18 cellular contexts compared by ENCODE assay signal in the genomic region with DNA sequence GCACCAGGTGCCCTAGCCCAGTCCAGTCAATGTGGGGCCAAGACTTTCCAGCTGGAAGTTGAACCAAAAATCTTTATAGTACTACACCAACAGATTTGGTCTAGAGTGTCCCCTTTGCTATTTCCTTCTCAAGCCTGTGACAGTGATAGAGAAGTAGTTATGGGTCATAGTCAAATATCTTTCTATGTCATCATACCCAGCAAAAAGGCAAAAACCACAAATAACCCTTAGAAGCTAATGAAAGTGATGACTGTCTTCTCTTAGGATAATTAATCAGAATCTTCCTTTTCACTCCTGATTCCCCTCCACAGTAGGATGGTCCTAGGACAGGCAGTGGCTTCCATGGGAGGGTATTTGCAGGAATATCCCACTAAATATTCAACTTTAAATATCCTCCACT.
DNase-seq lines count a peak whose midpoint lies in the region; ATAC-seq and TF ChIP-seq lines count a peak whose summit lies in the region.
"Had no signal": no experiment of that assay in that cellular context is flagged by ENCODE, and none has a peak within 500 bp of the region (broad histone marks: within the 10 kb centered on the region; RNA-seq: fewer than 3 reads in every experiment).

No MANE protein-coding gene starts in this region.

- BruUV-seq in IMR-90 (replicated peaks; lab: Mats Ljungman, UMichigan) (no TSS peak), Caco-2 (replicated peaks; lab: Mats Ljungman, UMichigan) (no TSS peak)

- ATAC-seq in IMR-90 (ENCODE audit: low read depth) (peak; percentile 50; the same call in 1 of the 2 replicates), GM19023 (IDR thresholded peaks at IDR 0.05; ENCODE audit: unreplicated experiment) (no peak)
- ATAC-seq in naive thymus-derived CD8-positive, alpha-beta T cell = no peak
- ATAC-seq: GM12878, HepG2 had no signal

- H3K9me3 Mint-ChIP-seq in osteocyte (ENCODE audit: unreplicated experiment) (no peaks in the 10 kb centered on the region), Caco-2 (ENCODE audit: unreplicated experiment) (no peaks in the 10 kb centered on the region)
- peaks cover 0 to 10% (median 2%) of the 10 kb centered on the region in 9 donors for H3K9me3 Mint-ChIP-seq in naive thymus-derived CD8-positive, alpha-beta T cell

- H3K79me1 ChIP-seq in IMR-90 (ENCODE audit: low read depth in 1 of 2, low read length in 2 of 2) = 0 out of 4 replicates have a peak, but pooled peaks cover 2 to 6% of the 10 kb centered on the region in 2 experiments

- H4K8ac ChIP-seq in IMR-90 (ENCODE audit: low read depth in 2 of 2, low read length in 2 of 2) = no peak overlapping the region; a peak in 1 of 4 replicates

- DNase-seq in IMR-90 (no peak), dorsolateral prefrontal cortex (no peak), osteocyte (ENCODE audit: extremely low spot score, unreplicated experiment) (no peak), Caco-2 (no peak)
- no peak for DNase-seq in activated CD8-positive, alpha-beta memory T cell treated with anti-CD3 and anti-CD28 coated beads for 24 hours
- DNase-seq in naive thymus-derived CD8-positive, alpha-beta T cell = no peak
- DNase-seq: CD4-positive, alpha-beta T cell; DMS79; H7; NCI-H1048; NCI-H2081; NCI-H510A had no signal

- H3K36me3 Mint-ChIP-seq in osteocyte (ENCODE audit: unreplicated experiment) (peaks cover 6% of the 10 kb centered on the region), Caco-2 (ENCODE audit: insufficient read depth, unreplicated experiment) (no peaks in the 10 kb centered on the region)
- H3K36me3 Mint-ChIP-seq in naive thymus-derived CD8-positive, alpha-beta T cell = no peaks in the 10 kb centered on the region

- H2BK120ac ChIP-seq in IMR-90 (ENCODE audit: low read depth, low read length) = no peak overlapping the region

- H3K4me3 Mint-ChIP-seq in osteocyte (ENCODE audit: unreplicated experiment) (no peak overlapping the region), Caco-2 (ENCODE audit: unreplicated experiment) (no peak overlapping the region)
- no peak overlapping the region for H3K4me3 Mint-ChIP-seq in naive thymus-derived CD8-positive, alpha-beta T cell
- H3K4me3 Mint-ChIP-seq: CD4-positive, alpha-beta T cell had no signal

- H3K4me1 Mint-ChIP-seq in osteocyte (ENCODE audit: unreplicated experiment) (peaks cover 47% of the 10 kb centered on the region), Caco-2 (ENCODE audit: low read depth, unreplicated experiment) (no peaks in the 10 kb centered on the region)
- H3K4me1 Mint-ChIP-seq in naive thymus-derived CD8-positive, alpha-beta T cell = no peaks in the 10 kb centered on the region

- no peaks in the 10 kb centered on the region for H3K36me3 ChIP-seq in IMR-90 (ENCODE audit: control insufficient read depth, insufficient read depth, low read length)
- H3K36me3 ChIP-seq in Caco-2 (ENCODE audit: control insufficient read depth, insufficient read depth, low read length) = no peaks in the 10 kb centered on the region
- H3K36me3 ChIP-seq: BE2C, SJSA1 had no signal

- peak overlapping the region; percentile 30; the same call in 1 of the 2 replicates for H2BK20ac ChIP-seq in IMR-90 (ENCODE audit: low read depth, low read length)

- H3K4me2 ChIP-seq in IMR-90 (ENCODE audit: low read depth, low read length) = no peak overlapping the region
- H3K4me2 ChIP-seq: KMS-11 had no signal

- no peak overlapping the region for H2BK15ac ChIP-seq in IMR-90 (ENCODE audit: low read depth, low read length)

- no peaks in the 10 kb centered on the region for H3K27me3 Mint-ChIP-seq in osteocyte (ENCODE audit: unreplicated experiment)
- H3K27me3 Mint-ChIP-seq in Caco-2 (ENCODE audit: insufficient read depth, unreplicated experiment) = peaks cover 2% of the 10 kb centered on the region
- H3K27me3 Mint-ChIP-seq in naive thymus-derived CD8-positive, alpha-beta T cell = peaks cover 0 to 5% (median 2%) of the 10 kb centered on the region in 5 donors
- H3K27me3 Mint-ChIP-seq: CD4-positive, alpha-beta T cell had no signal

- H2AK9ac ChIP-seq in IMR-90 (replicated peaks; ENCODE audit: low read depth, low read length, poor library complexity) = no peak overlapping the region

- TF ChIP-seq CTCF in IMR-90 (conservative IDR thresholded peaks at IDR 0.05; ENCODE audit: low read depth, low read length) (no peak), dorsolateral prefrontal cortex (IDR thresholded peaks at IDR 0.05 in 54 of 56, conservative IDR thresholded peaks at IDR 0.05 in 2 of 56; ENCODE audit: low read depth in 1 of 56, partially characterized antibody in 56 of 56) (no peak), osteocyte (IDR thresholded peaks at IDR 0.05) (no peak), Caco-2 (IDR thresholded peaks at IDR 0.05; ENCODE audit: insufficient read depth in 1 of 2, low read depth in 1 of 2, low read length in 1 of 2, severe bottlenecking in 1 of 2, unreplicated experiment in 1 of 2) (no peak)

- H3K27ac ChIP-seq in IMR-90 (ENCODE audit: insufficient read depth, low read length) (no peak overlapping the region; the same call in 1 of the 2 replicates), dorsolateral prefrontal cortex (peak overlapping the region in 30 of 59 donors; percentile 5 to 89 (median 70))
- H3K27ac ChIP-seq: KMS-11, SJSA1 had no signal

- peak overlapping the region; percentile 35 for H2AFZ ChIP-seq in IMR-90 (replicated peaks; ENCODE audit: low read length, poor library complexity)

- intact Hi-C loops in IMR-90 (cut with micrococcal nuclease) (no loop called here), dorsolateral prefrontal cortex (cut with DNase I) (loop anchor here in 1 of 2 donors (10.0 kb wide), 1 partner anchor 721 kb away; no protein-coding TSS in a partner anchor), Caco-2 (cut with micrococcal nuclease; ENCODE audit: unreplicated experiment) (no loop called here)

- H3K27ac Mint-ChIP-seq in osteocyte (ENCODE audit: unreplicated experiment) (peak overlapping the region; percentile 83), Caco-2 (ENCODE audit: unreplicated experiment) (no peak overlapping the region)
- H3K27ac Mint-ChIP-seq in naive thymus-derived CD8-positive, alpha-beta T cell = no peak overlapping the region
- H3K27ac Mint-ChIP-seq: CD4-positive, alpha-beta T cell had no signal

- in situ Hi-C loops in IMR-90 (cut with MboI; ENCODE audit: low sequenced_read_pairs) = no loop called here

- no peak overlapping the region for H3K56ac ChIP-seq in IMR-90 (ENCODE audit: extremely low read depth, insufficient read depth, low read length)

- H3K27me3 ChIP-seq in IMR-90 (ENCODE audit: control insufficient read depth, insufficient read depth, low read length) = no peaks in the 10 kb centered on the region
- H3K27me3 ChIP-seq in dorsolateral prefrontal cortex = no peaks in the 10 kb centered on the region
- H3K27me3 ChIP-seq in Caco-2 (replicated peaks; ENCODE audit: control insufficient read depth, insufficient read depth, low read length) = no peaks in the 10 kb centered on the region
- H3K27me3 ChIP-seq: BE2C, SJSA1 had no signal

- no peak overlapping the region for H4K5ac ChIP-seq in IMR-90 (ENCODE audit: low read depth, low read length)

- peaks cover 12% of the 10 kb centered on the region for H3K9me1 ChIP-seq in IMR-90 (ENCODE audit: insufficient read depth, low read length)

- CTCF ChIA-PET in IMR-90 (lab: Yijun Ruan, JAX) = no interaction called here
- CTCF ChIA-PET in Caco-2 (lab: Charles Lee) = no interaction called here

- no peak overlapping the region for H4K91ac ChIP-seq in IMR-90 (ENCODE audit: insufficient read depth, low read depth, low read length)

- H3K4me3 ChIP-seq in IMR-90 (ENCODE audit: insufficient read depth, low read depth, low read length) = no peak overlapping the region
- no peak overlapping the region for H3K4me3 ChIP-seq in dorsolateral prefrontal cortex
- no peak overlapping the region for H3K4me3 ChIP-seq in Caco-2 (ENCODE audit: low read depth, low read length)
- H3K4me3 ChIP-seq: GM12878, SJSA1 had no signal

- H3K14ac ChIP-seq in IMR-90 (replicated peaks; ENCODE audit: low read depth, low read length) = no peak overlapping the region

- H3K9ac ChIP-seq in IMR-90 (ENCODE audit: low read depth, low read length) = no peak overlapping the region
- H3K9ac ChIP-seq: KMS-11 had no signal

- H2BK5ac ChIP-seq in IMR-90 (ENCODE audit: low read depth, low read length, poor library complexity, severe bottlenecking) = no peak overlapping the region

- POLR2A ChIA-PET in IMR-90 (lab: Charles Lee; ENCODE audit: unreplicated experiment) = no interaction called here
- POLR2A ChIA-PET in Caco-2 (lab: Charles Lee) = no interaction called here
- POLR2A ChIA-PET in naive thymus-derived CD8-positive, alpha-beta T cell (lab: Charles Lee) = no interaction called here

- H3K23ac ChIP-seq in IMR-90 (ENCODE audit: low read depth, low read length) = no peak overlapping the region; the same call in 1 of the 2 replicates

- peak overlapping the region; percentile 47; the same call in 1 of the 2 replicates for H3K4ac ChIP-seq in IMR-90 (ENCODE audit: low read depth, low read length)

- H4K20me1 ChIP-seq in IMR-90 (ENCODE audit: insufficient read depth, low read length) = no peaks in the 10 kb centered on the region

- no peak for TF ChIP-seq RAD21 in IMR-90 (IDR thresholded peaks at IDR 0.05; ENCODE audit: low read length)

- TF ChIP-seq POLR2A in IMR-90 (IDR thresholded peaks at IDR 0.05; ENCODE audit: low read depth, low read length) = no peak

- no peaks in the 10 kb centered on the region for H3K9me3 ChIP-seq in IMR-90 (ENCODE audit: control insufficient read depth, insufficient read depth, low read length)
- no peaks in the 10 kb centered on the region for H3K9me3 ChIP-seq in Caco-2
- H3K9me3 ChIP-seq: BE2C, SJSA1 had no signal

- H3K4me1 ChIP-seq in IMR-90 (ENCODE audit: control insufficient read depth, insufficient read depth, low read length) = peaks cover 3% of the 10 kb centered on the region
- no peaks in the 10 kb centered on the region for H3K4me1 ChIP-seq in Caco-2

- no peak overlapping the region for H3K18ac ChIP-seq in IMR-90 (ENCODE audit: low read depth, low read length)

- no peak overlapping the region for H2AK5ac ChIP-seq in IMR-90 (ENCODE audit: low read depth, low read length)

- dilution Hi-C loops in IMR-90 (cut with HindIII; ENCODE audit: low sequenced_read_pairs, unreplicated experiment) = no loop called here

TF ChIP-seq in IMR-90, 13 proteins besides CTCF, POLR2A, EP300 and RAD21 (continues in another document):
- TF ChIP-seq NFE2L2 (IDR thresholded peaks at IDR 0.05; ENCODE audit: low read depth, low read length) (no peak), MAZ (IDR thresholded peaks at IDR 0.05; ENCODE audit: borderline replicate concordance, low read depth, low read length) (no peak), RCOR1 (IDR thresholded peaks at IDR 0.05; ENCODE audit: insufficient replicate concordance, low read length) (no peak)
- TF ChIP-seq, protein P1, sequence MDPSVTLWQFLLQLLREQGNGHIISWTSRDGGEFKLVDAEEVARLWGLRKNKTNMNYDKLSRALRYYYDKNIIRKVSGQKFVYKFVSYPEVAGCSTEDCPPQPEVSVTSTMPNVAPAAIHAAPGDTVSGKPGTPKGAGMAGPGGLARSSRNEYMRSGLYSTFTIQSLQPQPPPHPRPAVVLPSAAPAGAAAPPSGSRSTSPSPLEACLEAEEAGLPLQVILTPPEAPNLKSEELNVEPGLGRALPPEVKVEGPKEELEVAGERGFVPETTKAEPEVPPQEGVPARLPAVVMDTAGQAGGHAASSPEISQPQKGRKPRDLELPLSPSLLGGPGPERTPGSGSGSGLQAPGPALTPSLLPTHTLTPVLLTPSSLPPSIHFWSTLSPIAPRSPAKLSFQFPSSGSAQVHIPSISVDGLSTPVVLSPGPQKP (IDR thresholded peaks at IDR 0.05; ENCODE audit: borderline replicate concordance, low read depth, low read length) = no peak
